1 cellular context compared by ENCODE assay signal in genomic region chr17:72121164-72122001, GRCh38.
A peak's percentile ranks its signal among the peaks of the same experiment; 100 is the strongest.
TF ChIP-seq lines count a peak whose summit lies in the region.

No MANE protein-coding gene starts in this region.

TF ChIP-seq in HepG2, 621 proteins besides CTCF, POLR2A, EP300 and RAD21 (continued from another document and continues in another):
- TF ChIP-seq ZNF710 (CRISPR knock-in tag; IDR thresholded peaks at IDR 0.05; ENCODE audit: borderline replicate concordance) (0 out of 2 replicates have a peak, but pooled peaks have one; percentile 69), BCLAF1 (IDR thresholded peaks at IDR 0.05) (no peak), CENPX (CRISPR knock-in tag; IDR thresholded peaks at IDR 0.05) (no peak), ZNF124 (CRISPR knock-in tag; IDR thresholded peaks at IDR 0.05) (no peak), GABPA (IDR thresholded peaks at IDR 0.05; ENCODE audit: low read depth, low read length) (no peak), GABPA (CRISPR knock-in tag; IDR thresholded peaks at IDR 0.05; ENCODE audit: low read depth) (no peak), ZNF253 (CRISPR knock-in tag; IDR thresholded peaks at IDR 0.05; ENCODE audit: borderline replicate concordance) (peak; percentile 92; the same call in 1 of the 2 replicates), ZBTB8A (CRISPR knock-in tag; IDR thresholded peaks at IDR 0.05; ENCODE audit: borderline replicate concordance, low read depth) (no peak), ZNF343 (CRISPR knock-in tag; IDR thresholded peaks at IDR 0.05) (no peak; the same call in 1 of the 2 replicates), HOXA5 (CRISPR knock-in tag; IDR thresholded peaks at IDR 0.05) (0 out of 2 replicates have a peak, but pooled peaks have one; percentile 36), IKZF4 (CRISPR knock-in tag; IDR thresholded peaks at IDR 0.05; ENCODE audit: borderline replicate concordance, low read depth, not compliant biosample characterization) (peak; percentile 73), BORCS8-MEF2B (CRISPR knock-in tag; IDR thresholded peaks at IDR 0.05) (peak; percentile 44; the same call in 1 of the 2 replicates), ZNF224 (CRISPR knock-in tag; IDR thresholded peaks at IDR 0.05) (0 out of 2 replicates have a peak, but pooled peaks have one; percentile 88), PAWR (CRISPR knock-in tag; IDR thresholded peaks at IDR 0.05; ENCODE audit: borderline replicate concordance) (no peak), RBFOX2 (IDR thresholded peaks at IDR 0.05; ENCODE audit: low read depth, low read length) (peak; percentile 100), ARHGAP35 (CRISPR knock-in tag; IDR thresholded peaks at IDR 0.05; ENCODE audit: borderline replicate concordance) (peak; percentile 88), RBAK (CRISPR knock-in tag; IDR thresholded peaks at IDR 0.05) (no peak), ZNF30 (CRISPR knock-in tag; IDR thresholded peaks at IDR 0.05) (no peak), MED13 (CRISPR knock-in tag; IDR thresholded peaks at IDR 0.05) (peak; percentile 44), ZNF720 (CRISPR knock-in tag; IDR thresholded peaks at IDR 0.05) (peak; percentile 51; the same call in 1 of the 2 replicates), GZF1 (CRISPR knock-in tag; IDR thresholded peaks at IDR 0.05) (peak; percentile 56; the same call in 1 of the 2 replicates), ZKSCAN8 (CRISPR knock-in tag; IDR thresholded peaks at IDR 0.05; ENCODE audit: borderline replicate concordance) (no peak), ZNF652 (CRISPR knock-in tag; IDR thresholded peaks at IDR 0.05; ENCODE audit: borderline replicate concordance, low read depth) (no peak), RBM22 (optimal IDR thresholded peaks at IDR 0.05; ENCODE audit: low read length) (peak; percentile 96), LCORL (IDR thresholded peaks at IDR 0.05) (no peak), LCORL (CRISPR knock-in tag; IDR thresholded peaks at IDR 0.05) (peak; percentile 11; the same call in 1 of the 2 replicates), CSRNP2 (CRISPR knock-in tag; conservative IDR thresholded peaks at IDR 0.05; ENCODE audit: low read depth) (no peak), FOXK1 (CRISPR knock-in tag; IDR thresholded peaks at IDR 0.05; ENCODE audit: borderline replicate concordance, low read depth) (no peak), MTA3 (CRISPR knock-in tag; IDR thresholded peaks at IDR 0.05) (no peak), ZFP36L1 (CRISPR knock-in tag; IDR thresholded peaks at IDR 0.05) (peak; percentile 77; the same call in 1 of the 2 replicates), NONO (IDR thresholded peaks at IDR 0.05) (no peak), NONO (CRISPR knock-in tag; conservative IDR thresholded peaks at IDR 0.05) (peak; percentile 37; the same call in 1 of the 2 replicates), TBX2 (CRISPR knock-in tag; IDR thresholded peaks at IDR 0.05; ENCODE audit: borderline replicate concordance) (peak; percentile 62; the same call in 1 of the 2 replicates), SMAD9 (CRISPR knock-in tag; IDR thresholded peaks at IDR 0.05) (no peak), KLF12 (CRISPR knock-in tag; IDR thresholded peaks at IDR 0.05; ENCODE audit: borderline replicate concordance) (peak; percentile 56; the same call in 1 of the 2 replicates), HNRNPH1 (optimal IDR thresholded peaks at IDR 0.05; ENCODE audit: low read depth, low read length) (no peak), ZBTB34 (CRISPR knock-in tag; IDR thresholded peaks at IDR 0.05) (0 out of 2 replicates have a peak, but pooled peaks have one; percentile 8), ZNF543 (CRISPR knock-in tag; IDR thresholded peaks at IDR 0.05) (0 out of 2 replicates have a peak, but pooled peaks have one; percentile 46), ETV6 (CRISPR knock-in tag; conservative IDR thresholded peaks at IDR 0.05) (peak; percentile 10; the same call in 1 of the 2 replicates), PLRG1 (conservative IDR thresholded peaks at IDR 0.05) (no peak), ZNF382 (CRISPR knock-in tag; IDR thresholded peaks at IDR 0.05; ENCODE audit: borderline replicate concordance) (no peak), MXD3 (CRISPR knock-in tag; IDR thresholded peaks at IDR 0.05) (peak; percentile 78; the same call in 1 of the 2 replicates), ZNF260 (CRISPR knock-in tag; IDR thresholded peaks at IDR 0.05; ENCODE audit: borderline replicate concordance, low read depth) (no peak), SCMH1 (CRISPR knock-in tag; IDR thresholded peaks at IDR 0.05; ENCODE audit: borderline replicate concordance) (no peak), ELF4 (CRISPR knock-in tag; IDR thresholded peaks at IDR 0.05; ENCODE audit: borderline replicate concordance) (no peak), ATF7 (IDR thresholded peaks at IDR 0.05) (no peak), ATF7 (CRISPR knock-in tag; IDR thresholded peaks at IDR 0.05) (peak; percentile 87), ZNF749 (CRISPR knock-in tag; IDR thresholded peaks at IDR 0.05; ENCODE audit: borderline replicate concordance) (peak; percentile 74; the same call in 1 of the 2 replicates), RXRB (CRISPR knock-in tag; IDR thresholded peaks at IDR 0.05; ENCODE audit: borderline replicate concordance) (no peak), CEBPZ (IDR thresholded peaks at IDR 0.05; ENCODE audit: low read length) (no peak), ZNF138 (CRISPR knock-in tag; IDR thresholded peaks at IDR 0.05; ENCODE audit: low read depth) (peak; percentile 67; the same call in 1 of the 2 replicates), ZNF563 (CRISPR knock-in tag; IDR thresholded peaks at IDR 0.05) (peak; percentile 36; the same call in 1 of the 2 replicates), HMG20B (CRISPR knock-in tag; conservative IDR thresholded peaks at IDR 0.05) (no peak), KLF11 (CRISPR knock-in tag; IDR thresholded peaks at IDR 0.05) (0 out of 2 replicates have a peak, but pooled peaks have one; percentile 0)
- TF ChIP-seq, protein P1, sequence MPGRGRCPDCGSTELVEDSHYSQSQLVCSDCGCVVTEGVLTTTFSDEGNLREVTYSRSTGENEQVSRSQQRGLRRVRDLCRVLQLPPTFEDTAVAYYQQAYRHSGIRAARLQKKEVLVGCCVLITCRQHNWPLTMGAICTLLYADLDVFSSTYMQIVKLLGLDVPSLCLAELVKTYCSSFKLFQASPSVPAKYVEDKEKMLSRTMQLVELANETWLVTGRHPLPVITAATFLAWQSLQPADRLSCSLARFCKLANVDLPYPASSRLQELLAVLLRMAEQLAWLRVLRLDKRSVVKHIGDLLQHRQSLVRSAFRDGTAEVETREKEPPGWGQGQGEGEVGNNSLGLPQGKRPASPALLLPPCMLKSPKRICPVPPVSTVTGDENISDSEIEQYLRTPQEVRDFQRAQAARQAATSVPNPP (CRISPR knock-in tag; IDR thresholded peaks at IDR 0.05) = peak; percentile 69
- TF ChIP-seq, protein P2, sequence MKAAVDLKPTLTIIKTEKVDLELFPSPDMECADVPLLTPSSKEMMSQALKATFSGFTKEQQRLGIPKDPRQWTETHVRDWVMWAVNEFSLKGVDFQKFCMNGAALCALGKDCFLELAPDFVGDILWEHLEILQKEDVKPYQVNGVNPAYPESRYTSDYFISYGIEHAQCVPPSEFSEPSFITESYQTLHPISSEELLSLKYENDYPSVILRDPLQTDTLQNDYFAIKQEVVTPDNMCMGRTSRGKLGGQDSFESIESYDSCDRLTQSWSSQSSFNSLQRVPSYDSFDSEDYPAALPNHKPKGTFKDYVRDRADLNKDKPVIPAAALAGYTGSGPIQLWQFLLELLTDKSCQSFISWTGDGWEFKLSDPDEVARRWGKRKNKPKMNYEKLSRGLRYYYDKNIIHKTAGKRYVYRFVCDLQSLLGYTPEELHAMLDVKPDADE (CRISPR knock-in tag; IDR thresholded peaks at IDR 0.05) = peak; percentile 90; the same call in 1 of the 2 replicates
- TF ChIP-seq, protein P3, sequence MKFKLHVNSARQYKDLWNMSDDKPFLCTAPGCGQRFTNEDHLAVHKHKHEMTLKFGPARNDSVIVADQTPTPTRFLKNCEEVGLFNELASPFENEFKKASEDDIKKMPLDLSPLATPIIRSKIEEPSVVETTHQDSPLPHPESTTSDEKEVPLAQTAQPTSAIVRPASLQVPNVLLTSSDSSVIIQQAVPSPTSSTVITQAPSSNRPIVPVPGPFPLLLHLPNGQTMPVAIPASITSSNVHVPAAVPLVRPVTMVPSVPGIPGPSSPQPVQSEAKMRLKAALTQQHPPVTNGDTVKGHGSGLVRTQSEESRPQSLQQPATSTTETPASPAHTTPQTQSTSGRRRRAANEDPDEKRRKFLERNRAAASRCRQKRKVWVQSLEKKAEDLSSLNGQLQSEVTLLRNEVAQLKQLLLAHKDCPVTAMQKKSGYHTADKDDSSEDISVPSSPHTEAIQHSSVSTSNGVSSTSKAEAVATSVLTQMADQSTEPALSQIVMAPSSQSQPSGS (CRISPR knock-in tag; IDR thresholded peaks at IDR 0.05) = 0 out of 2 replicates have a peak, but pooled peaks have one; percentile 18
